ENCODE assay signal across 8 cellular contexts in genomic region chr6:41920921-41921711, GRCh38. TPM values are rescaled to one million over a fixed set of nuclear protein-coding genes. Genes with fewer than 3 reads are reported as not detected.
DNase-seq lines count a peak whose midpoint lies in the region; ATAC-seq, FAIRE-seq and TF ChIP-seq lines count a peak whose summit lies in the region.

BYSL (plus strand) TSS chr6:41921499; CDS start chr6:41921563, 64 bp downstream.
MED20 (minus strand) TSS chr6:41921139; CDS start chr6:41921018, 121 bp downstream.

- POLR2A ChIA-PET in HepG2 (lab: Yijun Ruan, JAX), result interaction anchor here (0.6 to 2.7 kb wide), 23 partner anchors 9 to 548 kb away, joined by 3 to 47 read pairs (median 4); partner anchors contain the start of genes TAF8, TOMM6 and USP49

- no peaks in the 10 kb centered on the region for H3K27me3 ChIP-seq in CD4-positive, CD25-positive, alpha-beta regulatory T cell (ENCODE audit: control insufficient read depth, insufficient read depth, low read length)
- H3K27me3 ChIP-seq in HepG2 (ENCODE audit: control insufficient read depth in 1 of 2, insufficient read depth in 2 of 2, low read length in 2 of 2), result no peaks in the 10 kb centered on the region; a peak in 1 of 5 replicates

- H3K9me3 Mint-ChIP-seq in CD4-positive, CD25-positive, alpha-beta regulatory T cell, result peaks cover 0 to 1% (median 0%) of the 10 kb centered on the region in 7 donors
- H3K9me3 Mint-ChIP-seq in dendritic cell treated with granulocyte-macrophage colony-stimulating factor and Interleukin-4, amounts not matched to agents 40 ng/mL and 50 ng/mL, for 4 days, result no peaks in the 10 kb centered on the region

- CTCF ChIA-PET in HepG2 (lab: Yijun Ruan, JAX; ENCODE audit: low intra/inter-chr PET ratio, low total read pairs), result interaction anchor here (1.3 to 2.5 kb wide), 2 partner anchors 134 to 141 kb away, joined by 3 to 22 read pairs; partner anchors contain the start of gene TOMM6

- intact Hi-C loops in dendritic cell treated with granulocyte-macrophage colony-stimulating factor and Interleukin-4, amounts not matched to agents 40 ng/mL and 50 ng/mL, for 4 days (cut with micrococcal nuclease), result loop anchor here (1.0 to 2.0 kb wide), 3 partner anchors 16 to 134 kb away; partner anchors contain the start of genes TOMM6 and USP49
- intact Hi-C loops in HepG2 (cut with micrococcal nuclease; ENCODE audit: unreplicated experiment), result loop anchor here (1.0 to 2.0 kb wide), 8 partner anchors 15 to 296 kb away; partner anchors contain the start of genes CCND3, MRPS10, TOMM6 and USP49

- FAIRE-seq in HepG2 (lab: Jason Lieb, UNC), result peak; percentile 70

- peak within 1 kb of the TSS; percentile 95 for H3K9ac ChIP-seq in HepG2 (ENCODE audit: insufficient read depth, low read depth, low read length)

- H3K27me3 Mint-ChIP-seq in CD4-positive, CD25-positive, alpha-beta regulatory T cell, result peaks cover 15% of the 10 kb centered on the region
- no peaks in the 10 kb centered on the region for H3K27me3 Mint-ChIP-seq in dendritic cell treated with granulocyte-macrophage colony-stimulating factor and Interleukin-4, amounts not matched to agents 40 ng/mL and 50 ng/mL, for 4 days

- H3K36me3 ChIP-seq in CD4-positive, CD25-positive, alpha-beta regulatory T cell (ENCODE audit: control insufficient read depth, insufficient read depth, low read length), result peaks cover 4% of the 10 kb centered on the region
- peaks cover 7 to 23% of the 10 kb centered on the region in 2 experiments for H3K36me3 ChIP-seq in HepG2 (replicated peaks in 1 of 2; ENCODE audit: control insufficient read depth in 1 of 2, insufficient read depth in 2 of 2, low read length in 2 of 2)

- TF ChIP-seq CTCF in HepG2 (CRISPR knock-in tag; IDR thresholded peaks at IDR 0.05), result peak; percentile 96

- TF ChIP-seq EP300 in HepG2 (IDR thresholded peaks at IDR 0.05; ENCODE audit: low read depth in 2 of 2, low read length in 2 of 2), result no peak; a peak in 1 of 4 replicates
- peak; percentile 40; the same call in 1 of the 2 replicates for TF ChIP-seq EP300 in HepG2 (CRISPR knock-in tag; IDR thresholded peaks at IDR 0.05; ENCODE audit: borderline replicate concordance)

- no peak; the same call in 1 of the 2 replicates for TF ChIP-seq RAD21 in HepG2 (CRISPR knock-in tag; IDR thresholded peaks at IDR 0.05)

- WGBS in HepG2 (ENCODE audit: low lambda C conversion rate), result under 1% methylated on average over 42 of the region's 55 CpGs

- in situ Hi-C loops in HepG2 (cut with HindIII; ENCODE audit: extremely low pct_ligation_motif_present, low pct_unique_long_range_greater_than_20kb), result loop anchor here (5.0 kb wide), 1 partner anchor 134 kb away; the partner anchor contains the start of gene TOMM6

- TF ChIP-seq POLR2A in HepG2 (IDR thresholded peaks at IDR 0.05; ENCODE audit: insufficient read depth in 1 of 2, low read depth in 2 of 2, low read length in 2 of 2), result peak; percentile 77 to 89

- peak within 1 kb of the TSS; percentile 99 to 100 (median 100) for H3K27ac Mint-ChIP-seq in CD4-positive, CD25-positive, alpha-beta regulatory T cell
- H3K27ac Mint-ChIP-seq in dendritic cell treated with granulocyte-macrophage colony-stimulating factor and Interleukin-4, amounts not matched to agents 40 ng/mL and 50 ng/mL, for 4 days, result peak within 1 kb of the TSS; percentile 99

- H3K4me2 ChIP-seq in HepG2 (ENCODE audit: low read depth, low read length), result peak within 1 kb of the TSS; percentile 89

- H2AFZ ChIP-seq in HepG2 (ENCODE audit: low read length), result peak within 1 kb of the TSS; percentile 84

- ATAC-seq in CD4-positive, CD25-positive, alpha-beta regulatory T cell (ENCODE audit: low read depth in 2 of 2), result peak; percentile 90 to 92
- ATAC-seq in GM19372 (IDR thresholded peaks at IDR 0.05; ENCODE audit: low read depth, unreplicated experiment), result peak; percentile 91
- ATAC-seq in HG03558 (IDR thresholded peaks at IDR 0.05; ENCODE audit: extremely low read depth, unreplicated experiment), result peak; percentile 61
- ATAC-seq in HepG2, result peak; percentile 91

- DNase-seq in CD4-positive, CD25-positive, alpha-beta regulatory T cell, result peak; percentile 90 to 96 (median 96)
- DNase-seq in NCI-H748 (lab: John Stamatoyannopoulos, UW; ENCODE audit: unreplicated experiment) (peak; percentile 96), HepG2 (ENCODE audit: low spot score) (peak; percentile 92)
- DNase-seq in activated CD4-positive, alpha-beta T cell treated with anti-CD3 and anti-CD28 coated beads, Interleukin-2, amount 50 U/mL, for 24 hours (ENCODE audit: low read depth in 1 of 2, low spot score in 1 of 2), result peak; percentile 91 to 96
- peak; percentile 95 for DNase-seq in stimulated activated CD4-positive, alpha-beta T cell treated with anti-CD3 and anti-CD28 coated beads, Interleukin-4, amount 100 ng/mL, for 1 hour

- H3K9me3 ChIP-seq in CD4-positive, CD25-positive, alpha-beta regulatory T cell (ENCODE audit: control insufficient read depth in 2 of 2, low read length in 2 of 2), result no peaks in the 10 kb centered on the region
- no peaks in the 10 kb centered on the region for H3K9me3 ChIP-seq in HepG2 (ENCODE audit: low read length)

- H4K20me1 ChIP-seq in HepG2 (ENCODE audit: insufficient read depth, low read length), result 0 out of 2 replicates have a peak, but pooled peaks cover 8% of the 10 kb centered on the region

- no TSS peak for BruUV-seq in HepG2 (replicated peaks; lab: Mats Ljungman, UMichigan)

- H3K4me1 ChIP-seq in CD4-positive, CD25-positive, alpha-beta regulatory T cell (ENCODE audit: control insufficient read depth, insufficient read depth, low read length, poor library complexity, severe bottlenecking), result peaks cover 29% of the 10 kb centered on the region
- H3K4me1 ChIP-seq in HepG2 (ENCODE audit: insufficient read depth, low read length), result peaks cover 41% of the 10 kb centered on the region

- H3K4me3 Mint-ChIP-seq in CD4-positive, CD25-positive, alpha-beta regulatory T cell, result peak within 1 kb of the TSS; percentile 99 to 100 (median 100)
- peak within 1 kb of the TSS; percentile 99 for H3K4me3 Mint-ChIP-seq in dendritic cell treated with granulocyte-macrophage colony-stimulating factor and Interleukin-4, amounts not matched to agents 40 ng/mL and 50 ng/mL, for 4 days

- H3K27ac ChIP-seq in CD4-positive, CD25-positive, alpha-beta regulatory T cell (ENCODE audit: insufficient read depth, low read length, poor library complexity, severe bottlenecking), result peak within 1 kb of the TSS; percentile 97
- peak within 1 kb of the TSS; percentile 96 for H3K27ac ChIP-seq in HepG2 (ENCODE audit: extremely low read length, insufficient read depth, low read length)

- peaks cover 25 to 58% (median 35%) of the 10 kb centered on the region in 4 donors for H3K4me1 Mint-ChIP-seq in CD4-positive, CD25-positive, alpha-beta regulatory T cell
- H3K4me1 Mint-ChIP-seq in dendritic cell treated with granulocyte-macrophage colony-stimulating factor and Interleukin-4, amounts not matched to agents 40 ng/mL and 50 ng/mL, for 4 days (ENCODE audit: low read depth), result peaks cover 60% of the 10 kb centered on the region

- peaks cover 65% of the 10 kb centered on the region for H3K79me2 ChIP-seq in HepG2 (ENCODE audit: insufficient read depth, low read length)

- H3K36me3 Mint-ChIP-seq in CD4-positive, CD25-positive, alpha-beta regulatory T cell, result peaks cover 11% of the 10 kb centered on the region
- H3K36me3 Mint-ChIP-seq in dendritic cell treated with granulocyte-macrophage colony-stimulating factor and Interleukin-4, amounts not matched to agents 40 ng/mL and 50 ng/mL, for 4 days (ENCODE audit: low read depth), result peaks cover 45% of the 10 kb centered on the region

- H3K4me3 ChIP-seq in CD4-positive, CD25-positive, alpha-beta regulatory T cell (ENCODE audit: low read depth, low read length), result peak within 1 kb of the TSS; percentile 97
- peak within 1 kb of the TSS; percentile 80 to 93 (median 86) for H3K4me3 ChIP-seq in HepG2 (replicated peaks in 1 of 3; ENCODE audit: insufficient read depth in 1 of 3, low read depth in 2 of 3, low read length in 3 of 3)

RNA-seq across cellular contexts. Expression of gene BYSL, which starts in this region (rescaled TPM):
- total RNA-seq in CD4-positive, CD25-positive, alpha-beta regulatory T cell, result 1.8 TPM
- polyA plus RNA-seq in CD4-positive, CD25-positive, alpha-beta regulatory T cell, result 1 to 10 TPM; 5.0 to 7.6 (median 5.9) TPM
- total RNA-seq in HepG2 (2016; rRNA removed; fragmentation: Illumina TruSeq; extraction: Trizol), result 27.9 and 37.3 TPM in 2 replicates
- 9.2 and 10.9 TPM in 2 replicates for total RNA-seq in HepG2 (2016; cell fraction: cytosol; rRNA removed; fragmentation: Illumina TruSeq; extraction: Trizol; ENCODE audit: low read depth)
- 31.5 and 38.1 TPM in 2 replicates for total RNA-seq in HepG2 (2016; cell fraction: insoluble cytoplasmic fraction; rRNA removed; fragmentation: Illumina TruSeq; extraction: Trizol)
- 20.7 and 21.2 TPM in 2 replicates for total RNA-seq in HepG2 (2016; cell fraction: membrane; rRNA removed; fragmentation: Illumina TruSeq; extraction: Trizol)
- total RNA-seq in HepG2 (2016; cell fraction: nucleus; rRNA removed; fragmentation: Illumina TruSeq; extraction: Trizol), result 28.5 and 31.3 TPM in 2 replicates
- polyA plus RNA-seq in HepG2 (2011; rRNA removed), result 28.6 and 37.8 TPM in 2 replicates
- polyA plus RNA-seq in HepG2 (2011; cell fraction: cytosol; rRNA removed), result 24.4 and 28.7 TPM in 2 replicates
- polyA plus RNA-seq in HepG2 (2011; cell fraction: nucleus; rRNA removed), result 39.5 and 39.6 TPM in 2 replicates
- polyA plus RNA-seq in HepG2 (2012), result 24.1 and 34.6 TPM in 2 replicates
- polyA plus RNA-seq in HepG2 (2016; cell fraction: cytosol; fragmentation: Illumina TruSeq; extraction: Trizol; ENCODE audit: low read depth), result 9.5 and 10.5 TPM in 2 replicates
- polyA plus RNA-seq in HepG2 (2016; cell fraction: insoluble cytoplasmic fraction; fragmentation: Illumina TruSeq; extraction: Trizol; ENCODE audit: low read depth), result 43.8 and 51.7 TPM in 2 replicates
- 12.7 and 15.1 TPM in 2 replicates for polyA plus RNA-seq in HepG2 (2016; cell fraction: membrane; fragmentation: Illumina TruSeq; extraction: Trizol; ENCODE audit: low read depth)
- 49.1 and 56.8 TPM in 2 replicates for polyA plus RNA-seq in HepG2 (2016; cell fraction: nucleus; fragmentation: Illumina TruSeq; extraction: Trizol; ENCODE audit: insufficient read depth, low read depth)
- polyA minus RNA-seq in HepG2 (2011; rRNA and poly(A)+ RNA removed; ENCODE audit: low replicate concordance), result 40.9 and 54.5 TPM in 2 replicates
- 22.2 and 22.5 TPM in 2 replicates for polyA minus RNA-seq in HepG2 (2011; cell fraction: cytosol; rRNA and poly(A)+ RNA removed)
- polyA minus RNA-seq in HepG2 (2011; cell fraction: nucleus; rRNA and poly(A)+ RNA removed), result 41.7 and 47.5 TPM in 2 replicates

RNA-seq across cellular contexts. Expression of gene MED20, which starts in this region (rescaled TPM):
- total RNA-seq in CD4-positive, CD25-positive, alpha-beta regulatory T cell, result 4.3 TPM
- 1 to 10 TPM; 3.0 to 7.9 (median 6.1) TPM for polyA plus RNA-seq in CD4-positive, CD25-positive, alpha-beta regulatory T cell
- 41.1 and 56.3 TPM in 2 replicates for total RNA-seq in HepG2 (2016; rRNA removed; fragmentation: Illumina TruSeq; extraction: Trizol)
- total RNA-seq in HepG2 (2016; cell fraction: cytosol; rRNA removed; fragmentation: Illumina TruSeq; extraction: Trizol; ENCODE audit: low read depth), result 4.6 and 5.0 TPM in 2 replicates
- total RNA-seq in HepG2 (2016; cell fraction: insoluble cytoplasmic fraction; rRNA removed; fragmentation: Illumina TruSeq; extraction: Trizol), result 40.0 and 57.6 TPM in 2 replicates
- total RNA-seq in HepG2 (2016; cell fraction: membrane; rRNA removed; fragmentation: Illumina TruSeq; extraction: Trizol), result 15.9 and 18.0 TPM in 2 replicates
- total RNA-seq in HepG2 (2016; cell fraction: nucleus; rRNA removed; fragmentation: Illumina TruSeq; extraction: Trizol), result 25.0 and 28.8 TPM in 2 replicates
- 22.7 and 28.1 TPM in 2 replicates for polyA plus RNA-seq in HepG2 (2011; rRNA removed)
- 27.1 and 29.0 TPM in 2 replicates for polyA plus RNA-seq in HepG2 (2011; cell fraction: cytosol; rRNA removed)
- polyA plus RNA-seq in HepG2 (2011; cell fraction: nucleus; rRNA removed), result 20.9 and 21.3 TPM in 2 replicates
- polyA plus RNA-seq in HepG2 (2012), result 13.4 and 17.5 TPM in 2 replicates
- 3.6 and 3.7 TPM in 2 replicates for polyA plus RNA-seq in HepG2 (2016; cell fraction: cytosol; fragmentation: Illumina TruSeq; extraction: Trizol; ENCODE audit: low read depth)
- 45.2 and 47.9 TPM in 2 replicates for polyA plus RNA-seq in HepG2 (2016; cell fraction: insoluble cytoplasmic fraction; fragmentation: Illumina TruSeq; extraction: Trizol; ENCODE audit: low read depth)
- 9.1 and 10.1 TPM in 2 replicates for polyA plus RNA-seq in HepG2 (2016; cell fraction: membrane; fragmentation: Illumina TruSeq; extraction: Trizol; ENCODE audit: low read depth)
- polyA plus RNA-seq in HepG2 (2016; cell fraction: nucleus; fragmentation: Illumina TruSeq; extraction: Trizol; ENCODE audit: insufficient read depth, low read depth), result 19.8 and 24.4 TPM in 2 replicates
- 39.2 and 43.4 TPM in 2 replicates for polyA minus RNA-seq in HepG2 (2011; rRNA and poly(A)+ RNA removed; ENCODE audit: low replicate concordance)
- 10.3 and 12.8 TPM in 2 replicates for polyA minus RNA-seq in HepG2 (2011; cell fraction: cytosol; rRNA and poly(A)+ RNA removed)
- 31.7 and 34.4 TPM in 2 replicates for polyA minus RNA-seq in HepG2 (2011; cell fraction: nucleus; rRNA and poly(A)+ RNA removed)

Comparison
In these comparisons a context has a peak if more than half of its experiments do, and no peak if none do; other contexts are left out.
1. Peak in every context shown above with its lines: DNase-seq, ATAC-seq, H3K4me3 ChIP-seq and H3K27ac ChIP-seq.